12 cellular contexts compared by ENCODE assay signal in genomic region chr17:42342242-42343008, GRCh38. TPM values are rescaled to one million over a fixed set of nuclear protein-coding genes. Genes with fewer than 3 reads are reported as not detected.
DNase-seq lines count a peak whose midpoint lies in the region; ATAC-seq and TF ChIP-seq lines count a peak whose summit lies in the region.
"Had no signal": no experiment of that assay in that cellular context is flagged by ENCODE, and none has a peak within 500 bp of the region (broad histone marks: within the 10 kb centered on the region; RNA-seq: fewer than 3 reads in every experiment).

No MANE protein-coding gene starts in this region.

- DNase-seq in A172 (ENCODE audit: low spot score), result peak; percentile 69
- peak; percentile 51 for DNase-seq in SK-N-MC (ENCODE audit: low read depth, low spot score)
- DNase-seq in erythroblast (lab: John Stamatoyannopoulos, UW), result peak; percentile 37 to 54
- no peak for DNase-seq in posterior vena cava (ENCODE audit: low spot score)
- no peak for DNase-seq in NCI-H1105 treated with DMSO at 0.1 percent for 48 hours (lab: John Stamatoyannopoulos, UW)
- DNase-seq in NCI-H446 treated with DMSO at 0.1 percent for 48 hours (lab: John Stamatoyannopoulos, UW), result no peak
- DNase-seq: body of pancreas, Caco-2, head of caudate nucleus, NCI-H146 had no signal

- H3K9me3 ChIP-seq in SK-N-MC (ENCODE audit: low read depth, low read length), result no peaks in the 10 kb centered on the region
- H3K9me3 ChIP-seq: body of pancreas, Caco-2 had no signal

- H3K9ac ChIP-seq in SK-N-MC (ENCODE audit: insufficient read length), result no peak overlapping the region

- peak; percentile 35 for ATAC-seq in GM19351 (IDR thresholded peaks at IDR 0.05; ENCODE audit: unreplicated experiment)
- no peak for ATAC-seq in HG03469 (IDR thresholded peaks at IDR 0.05; ENCODE audit: unreplicated experiment)
- ATAC-seq: body of pancreas had no signal

- intact Hi-C loops in posterior vena cava (cut with DNase I), result no loop called here

- peak overlapping the region; percentile 83 for H3K27ac ChIP-seq in SK-N-MC
- H3K27ac ChIP-seq: body of pancreas had no signal

- H3K4me3 ChIP-seq in SK-N-MC, result peak overlapping the region; percentile 42
- H3K4me3 ChIP-seq: body of pancreas had no signal

- H3K36me3 ChIP-seq in SK-N-MC (ENCODE audit: insufficient read depth, low read length), result peaks cover 35% of the 10 kb centered on the region

- no peak for TF ChIP-seq POLR2A in erythroblast (IDR thresholded peaks at IDR 0.05; ENCODE audit: low read length)

RNA-seq across cellular contexts. Expression of gene STAT3, which starts 45.8 kb away (rescaled TPM):
- total RNA-seq in A172 (2014; rRNA removed; shearing (Covaris generic)), result 78.5 and 92.9 TPM in 2 replicates
- 100 to 1,000 TPM; 230 to 241 TPM for total RNA-seq in posterior vena cava

RNA-seq across cellular contexts. Expression of gene STAT5A, which starts 54.1 kb away (rescaled TPM):
- total RNA-seq in A172 (2014; rRNA removed; shearing (Covaris generic)), result 5.0 and 5.5 TPM in 2 replicates
- total RNA-seq in posterior vena cava, result 10 to 100 TPM; 30.7 to 37.6 TPM

Comparison
In these comparisons a context has a peak if more than half of its experiments do, and no peak if none do; other contexts are left out.
1. DNase-seq: peak in A172 (single experiment), SK-N-MC (single experiment) and erythroblast (2 of 2); none in posterior vena cava (single experiment), NCI-H1105 treated with DMSO at 0.1 percent for 48 hours (single experiment) and NCI-H446 treated with DMSO at 0.1 percent for 48 hours (single experiment).